In genomic region chr9:129626944-129627297, GRCh38 we compare ENCODE assay signal across 8 cellular contexts. TPM values are rescaled to one million over a fixed set of nuclear protein-coding genes. Genes with fewer than 3 reads are reported as not detected.
DNase-seq lines count a peak whose midpoint lies in the region; ATAC-seq and TF ChIP-seq lines count a peak whose summit lies in the region.

No MANE protein-coding gene starts in this region.

- TF ChIP-seq CTCF in WTC11 (IDR thresholded peaks at IDR 0.05) (no peak), gastroesophageal sphincter (IDR thresholded peaks at IDR 0.05) (no peak)

- CTCF ChIA-PET in WTC11 (lab: Charles Lee) = interaction anchor here (0.8 to 5.5 kb wide), 4 partner anchors 13 to 495 kb away, joined by 3 to 58 read pairs (median 14); no protein-coding TSS in a partner anchor

- no peaks in the 10 kb centered on the region for H3K9me3 Mint-ChIP-seq in WTC11

- intact Hi-C loops in sciatic nerve (cut with DNase I) = no loop called here

- no peaks in the 10 kb centered on the region for H3K9me3 ChIP-seq in gastroesophageal sphincter

- H3K4me1 ChIP-seq in gastroesophageal sphincter = peaks cover 0 to 76% (median 37%) of the 10 kb centered on the region in 3 donors

- peak; percentile 97 for DNase-seq in EL
- no peak for DNase-seq in WTC11 (ENCODE audit: low spot score)
- no peak for DNase-seq in sciatic nerve (ENCODE audit: low spot score)
- DNase-seq in NCI-H345 (lab: John Stamatoyannopoulos, UW) = no peak
- DNase-seq in NCI-H2081 treated with DMSO at 0.1 percent for 48 hours (lab: John Stamatoyannopoulos, UW) = no peak

- H3K36me3 Mint-ChIP-seq in WTC11 = peaks cover 8% of the 10 kb centered on the region

- H3K4me1 Mint-ChIP-seq in WTC11 = peaks cover 53% of the 10 kb centered on the region

- TF ChIP-seq EP300 in gastroesophageal sphincter (IDR thresholded peaks at IDR 0.05) = no peak

- H3K36me3 ChIP-seq in gastroesophageal sphincter = no peaks in the 10 kb centered on the region

- POLR2A ChIA-PET in WTC11 (lab: Charles Lee) = interaction anchor here (1.7 kb wide), 1 partner anchor 131 kb away, joined by 6 read pairs; no protein-coding TSS in a partner anchor

- H3K27ac ChIP-seq in gastroesophageal sphincter = peak overlapping the region; percentile 61 to 97 (median 90)

- peak; percentile 4 for ATAC-seq in HG03097 (IDR thresholded peaks at IDR 0.05; ENCODE audit: low FRiP score, unreplicated experiment)
- ATAC-seq in WTC11 = no peak
- ATAC-seq in gastroesophageal sphincter = no peak
- ATAC-seq in sciatic nerve = peak; percentile 5
- no peak for ATAC-seq in HG03159 (IDR thresholded peaks at IDR 0.05; ENCODE audit: unreplicated experiment)

- H3K4me3 Mint-ChIP-seq in WTC11 = peak overlapping the region; percentile 85

- peak overlapping the region; percentile 45 to 69 for H3K4me3 ChIP-seq in gastroesophageal sphincter

- 0 to 9% methylated on average over 5 of the region's 8 CpGs for WGBS in gastroesophageal sphincter (ENCODE audit: low coverage in 1 of 2), 2 donors

- H3K27me3 ChIP-seq in gastroesophageal sphincter = no peaks in the 10 kb centered on the region

- TF ChIP-seq POLR2A in gastroesophageal sphincter (IDR thresholded peaks at IDR 0.05) = no peak

- peak overlapping the region; percentile 55 for H3K27ac Mint-ChIP-seq in WTC11

- peaks cover 10% of the 10 kb centered on the region for H3K27me3 Mint-ChIP-seq in WTC11 (ENCODE audit: low read depth)

TF ChIP-seq in WTC11, 78 proteins besides CTCF, POLR2A, EP300 and RAD21:
- TF ChIP-seq USF1 (CRISPR knock-in tag; IDR thresholded peaks at IDR 0.05) = no peak
- no peak for TF ChIP-seq ESRRA (CRISPR knock-in tag; IDR thresholded peaks at IDR 0.05; ENCODE audit: borderline replicate concordance)
- TF ChIP-seq SMAD3 (CRISPR knock-in tag; IDR thresholded peaks at IDR 0.05; ENCODE audit: borderline replicate concordance) = no peak
- no peak for TF ChIP-seq PRDM15 (CRISPR knock-in tag; IDR thresholded peaks at IDR 0.05)
- no peak for TF ChIP-seq ATF1 (CRISPR knock-in tag; IDR thresholded peaks at IDR 0.05)

RNA-seq across cellular contexts. Expression of gene NTMT1, which starts 1.0 kb away (rescaled TPM):
- total RNA-seq in WTC11 (2021) = 55.4 to 71.1 TPM (median 58.1 TPM) in 3 replicates
- 10 to 100 TPM; 12.8 to 24.0 (median 21.8) TPM for total RNA-seq in gastroesophageal sphincter
- total RNA-seq in sciatic nerve = 28.0 TPM

RNA-seq across cellular contexts. Expression of gene C9orf50, which starts 6.0 kb away (rescaled TPM):
- total RNA-seq in WTC11 (2021) (0.11 TPM in 1 of 3 replicates, not detected in the others), gastroesophageal sphincter (under 1 TPM in 1 of 4 donors, not detected in 3; 0.27 TPM), sciatic nerve (2.2 TPM)

RNA-seq across cellular contexts. Expression of gene ASB6, which starts 15.0 kb away (rescaled TPM):
- total RNA-seq in WTC11 (2021) (19.3 to 20.0 TPM (median 19.7 TPM) in 3 replicates), gastroesophageal sphincter (10 to 100 TPM; 21.3 to 37.2 (median 28.2) TPM), sciatic nerve (18.6 TPM)

RNA-seq across cellular contexts. Expression of gene PRRX2, which starts 38.5 kb away (rescaled TPM):
- total RNA-seq in WTC11 (2021) (6.9 to 10.7 TPM (median 8.2 TPM) in 3 replicates), gastroesophageal sphincter (10 to 100 TPM in 1 of 4 donors, 1 to 10 TPM in 2, under 1 TPM in 1; 0.93 to 12.1 (median 7.1) TPM), sciatic nerve (13.2 TPM)

Comparison
In these comparisons a context has a peak if more than half of its experiments do, and no peak if none do; other contexts are left out.
1. ATAC-seq: peak in HG03097 (single experiment) and sciatic nerve (single experiment); none in WTC11 (single experiment), gastroesophageal sphincter (single experiment) and HG03159 (single experiment).